Comparison of ENCODE assay signal across 17 cellular contexts in the genomic region with DNA sequence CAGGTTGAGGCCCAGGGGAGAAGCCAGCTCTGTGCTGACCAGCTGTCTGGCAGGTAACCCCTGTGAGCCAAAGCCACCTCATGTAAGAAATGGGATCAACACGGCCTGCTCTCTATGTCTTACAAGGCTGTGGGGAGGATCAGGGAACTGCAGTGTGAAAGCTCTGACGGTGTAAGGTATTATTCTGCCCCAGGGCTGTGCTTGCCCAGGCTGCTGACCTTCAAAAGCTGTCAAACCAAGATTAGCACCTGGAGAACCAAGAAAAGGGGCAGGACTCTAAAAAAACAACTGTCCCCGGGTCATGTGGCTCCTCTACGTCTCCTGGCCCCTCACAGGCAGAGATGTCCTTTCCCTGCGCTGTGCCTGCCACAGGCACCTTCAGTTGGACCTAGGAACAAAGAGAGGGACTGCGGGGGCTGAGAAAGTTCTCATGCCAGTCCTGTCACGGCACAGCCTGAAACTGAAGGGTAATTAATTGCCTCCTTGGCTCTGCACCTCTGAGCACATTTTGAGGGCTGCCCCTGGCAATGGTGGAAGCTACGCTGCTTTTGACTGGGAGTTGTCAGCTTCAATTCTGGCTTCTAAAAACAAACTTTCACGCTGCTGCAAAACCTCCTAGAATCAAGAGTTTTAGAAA.
A peak's percentile ranks its signal among the peaks of the same experiment; 100 is the strongest.
DNase-seq lines count a peak whose midpoint lies in the region; ATAC-seq and TF ChIP-seq lines count a peak whose summit lies in the region.
"Had no signal": no experiment of that assay in that cellular context is flagged by ENCODE, and none has a peak within 500 bp of the region (broad histone marks: within the 10 kb centered on the region; RNA-seq: fewer than 3 reads in every experiment).

No MANE protein-coding gene starts in this region.

- no peak overlapping the region for H4K91ac ChIP-seq in neuronal stem cell (ENCODE audit: low read depth, low read length, poor library complexity)

- no peak for ATAC-seq in HG03457 (IDR thresholded peaks at IDR 0.05; ENCODE audit: unreplicated experiment)
- no peak for ATAC-seq in right cardiac atrium
- ATAC-seq in activated CD8-positive, alpha-beta memory T cell treated with anti-CD3 and anti-CD28 coated beads, Interleukin-2, amount 10 ng/mL, durations not matched to agents 7 days and 5 days = no peak

- H3K23ac ChIP-seq in neuronal stem cell (ENCODE audit: low read depth, low read length, poor library complexity) = no peak overlapping the region

- H3K36me3 ChIP-seq in endodermal cell (ENCODE audit: control insufficient read depth, insufficient read depth, low read length) (no peaks in the 10 kb centered on the region), neuronal stem cell (replicated peaks in 1 of 2; ENCODE audit: control insufficient read depth in 2 of 2, insufficient read depth in 2 of 2, low read length in 2 of 2) (peaks cover 0 to 69% of the 10 kb centered on the region in 2 donors)

- peak overlapping the region; percentile 60 for H3K18ac ChIP-seq in neuronal stem cell (ENCODE audit: low read length)

- intact Hi-C loops in right cardiac atrium (cut with DNase I) = no loop called here

- H3K9ac ChIP-seq in endodermal cell (ENCODE audit: extremely low read depth, low read length, poor library complexity, severe bottlenecking) (no peak overlapping the region), neuronal stem cell (ENCODE audit: low read depth, low read length, poor library complexity) (no peak overlapping the region)

- no peak overlapping the region for H2BK15ac ChIP-seq in neuronal stem cell (ENCODE audit: low read length)

- peaks cover 3% of the 10 kb centered on the region for H3K4me1 Mint-ChIP-seq in endodermal cell
- H3K4me1 Mint-ChIP-seq in activated CD8-positive, alpha-beta memory T cell treated with anti-CD3 and anti-CD28 coated beads, Interleukin-2, amount 10 ng/mL, durations not matched to agents 7 days and 5 days = no peaks in the 10 kb centered on the region

- H3K27ac ChIP-seq in endodermal cell (ENCODE audit: low read depth, low read length) (peak overlapping the region; percentile 22), neuronal stem cell (replicated peaks; ENCODE audit: low read length) (no peak overlapping the region), right cardiac atrium (ENCODE audit: low read length) (no peak overlapping the region)
- H3K27ac ChIP-seq: HL-60, RWPE1 had no signal

- no peaks in the 10 kb centered on the region for H3K79me1 ChIP-seq in neuronal stem cell (ENCODE audit: low read depth, low read length)

- H3K4me3 ChIP-seq in endodermal cell (ENCODE audit: low read length) (no peak overlapping the region), neuronal stem cell (ENCODE audit: low read length in 2 of 2) (no peak overlapping the region), right cardiac atrium (ENCODE audit: low read length) (no peak overlapping the region)

- no peak overlapping the region for H4K8ac ChIP-seq in neuronal stem cell (ENCODE audit: low read depth, low read length)

- H2BK120ac ChIP-seq in neuronal stem cell (ENCODE audit: low read depth, low read length) = no peak overlapping the region

- CTCF ChIA-PET in activated CD8-positive, alpha-beta memory T cell treated with anti-CD3 and anti-CD28 coated beads, Interleukin-2, amount 10 ng/mL, durations not matched to agents 7 days and 5 days (lab: Charles Lee) = no interaction called here

- peak overlapping the region; percentile 11 for H3K27ac Mint-ChIP-seq in endodermal cell
- no peak overlapping the region for H3K27ac Mint-ChIP-seq in activated CD8-positive, alpha-beta memory T cell treated with anti-CD3 and anti-CD28 coated beads, Interleukin-2, amount 10 ng/mL, durations not matched to agents 7 days and 5 days
- H3K27ac Mint-ChIP-seq: IgD-negative memory B cell had no signal

- H3K27me3 ChIP-seq in endodermal cell (ENCODE audit: control insufficient read depth, insufficient read depth, low read length, poor library complexity, severe bottlenecking) (no peaks in the 10 kb centered on the region), neuronal stem cell (ENCODE audit: control insufficient read depth in 3 of 3, insufficient read depth in 3 of 3, low read depth in 1 of 3, low read length in 3 of 3) (no peaks in the 10 kb centered on the region), right cardiac atrium (ENCODE audit: control insufficient read depth, insufficient read depth) (no peaks in the 10 kb centered on the region)

- no peak overlapping the region for H2BK12ac ChIP-seq in neuronal stem cell (ENCODE audit: low read length)

- no peak overlapping the region for H3K4ac ChIP-seq in neuronal stem cell (ENCODE audit: low read length)

- DNase-seq in ELF-1 (ENCODE audit: low read depth, low spot score) (peak; percentile 53), RPMI8226 (peak; percentile 27), endodermal cell (no peak), neuronal stem cell (ENCODE audit: low spot score) (no peak), right cardiac atrium (no peak)
- DNase-seq in stimulated activated naive CD4-positive, alpha-beta T cell (lab: John Stamatoyannopoulos, UW) = no peak
- no peak for DNase-seq in activated CD8-positive, alpha-beta memory T cell treated with anti-CD3 and anti-CD28 coated beads, Interleukin-2, amount 10 ng/mL, durations not matched to agents 7 days and 5 days
- DNase-seq: Kasumi-1; MM.1S; NCI-H1092 treated with DMSO at 0.1 percent for 48 hours; NCI-H187; NK-92 treated with Interleukin-12 subunit alpha and Interleukin-12 subunit beta, amount 100 ng/mL, for 24 hours; OCI-M1 had no signal

- H3K4me1 ChIP-seq in endodermal cell (ENCODE audit: control insufficient read depth, insufficient read depth, low read length) = no peaks in the 10 kb centered on the region
- peaks cover 0 to 17% of the 10 kb centered on the region in 2 donors for H3K4me1 ChIP-seq in neuronal stem cell (ENCODE audit: control insufficient read depth in 2 of 2, insufficient read depth in 1 of 2, low read depth in 1 of 2, low read length in 2 of 2)
- H3K4me1 ChIP-seq in right cardiac atrium (ENCODE audit: control insufficient read depth, insufficient read depth, low read length) = peaks cover 7% of the 10 kb centered on the region

- no peaks in the 10 kb centered on the region for H3K27me3 Mint-ChIP-seq in endodermal cell (ENCODE audit: insufficient read depth)
- H3K27me3 Mint-ChIP-seq in activated CD8-positive, alpha-beta memory T cell treated with anti-CD3 and anti-CD28 coated beads, Interleukin-2, amount 10 ng/mL, durations not matched to agents 7 days and 5 days = peaks cover 8% of the 10 kb centered on the region
- H3K27me3 Mint-ChIP-seq: IgD-negative memory B cell had no signal

- H3K4me2 ChIP-seq in neuronal stem cell (ENCODE audit: insufficient read depth, low read length, poor library complexity, severe bottlenecking) = no peak overlapping the region

- H2BK5ac ChIP-seq in neuronal stem cell (ENCODE audit: low read length) = no peak overlapping the region

- H3K14ac ChIP-seq in neuronal stem cell (ENCODE audit: low read length) = no peak overlapping the region

- H2AK5ac ChIP-seq in neuronal stem cell (ENCODE audit: low read depth, low read length) = no peak overlapping the region

- no peak for TF ChIP-seq CTCF in endodermal cell (conservative IDR thresholded peaks at IDR 0.05)

- H3K4me3 Mint-ChIP-seq in endodermal cell = no peak overlapping the region
- no peak overlapping the region for H3K4me3 Mint-ChIP-seq in activated CD8-positive, alpha-beta memory T cell treated with anti-CD3 and anti-CD28 coated beads, Interleukin-2, amount 10 ng/mL, durations not matched to agents 7 days and 5 days
- H3K4me3 Mint-ChIP-seq: IgD-negative memory B cell had no signal

- no peaks in the 10 kb centered on the region for H3K9me3 ChIP-seq in endodermal cell (ENCODE audit: control insufficient read depth, low read length)
- peaks cover 0 to 2% of the 10 kb centered on the region in 2 donors for H3K9me3 ChIP-seq in neuronal stem cell (replicated peaks in 1 of 2; ENCODE audit: control insufficient read depth in 2 of 2, insufficient read depth in 1 of 2, low read depth in 1 of 2, low read length in 2 of 2)
- no peaks in the 10 kb centered on the region for H3K9me3 ChIP-seq in right cardiac atrium (ENCODE audit: control insufficient read depth, low read length)

- H3K9me3 Mint-ChIP-seq in endodermal cell = no peaks in the 10 kb centered on the region
- no peaks in the 10 kb centered on the region for H3K9me3 Mint-ChIP-seq in activated CD8-positive, alpha-beta memory T cell treated with anti-CD3 and anti-CD28 coated beads, Interleukin-2, amount 10 ng/mL, durations not matched to agents 7 days and 5 days (ENCODE audit: low read depth)
- H3K9me3 Mint-ChIP-seq: IgD-negative memory B cell had no signal

- no peak overlapping the region for H2AFZ ChIP-seq in neuronal stem cell (ENCODE audit: low read length)

- 86 to 90% methylated on average over 9 of the region's 9 CpGs for WGBS in endodermal cell (ENCODE audit: insufficient coverage in 1 of 2, insufficient read length in 1 of 2), 2 experiments
- WGBS in neuronal stem cell (ENCODE audit: extremely low coverage in 2 of 2, insufficient read length in 2 of 2, insufficient replicate concordance in 1 of 2), 2 donors = no CpG with 5 or more reads among the region's 9 CpGs
- 77% methylated on average over 9 of the region's 9 CpGs for WGBS in right cardiac atrium

- H3K36me3 Mint-ChIP-seq in endodermal cell (ENCODE audit: low read depth) = peaks cover under 1% of the 10 kb centered on the region
- no peaks in the 10 kb centered on the region for H3K36me3 Mint-ChIP-seq in activated CD8-positive, alpha-beta memory T cell treated with anti-CD3 and anti-CD28 coated beads, Interleukin-2, amount 10 ng/mL, durations not matched to agents 7 days and 5 days
- H3K36me3 Mint-ChIP-seq: IgD-negative memory B cell had no signal

Comparison
In these comparisons a context has a peak if more than half of its experiments do, and no peak if none do; other contexts are left out.
1. DNase-seq: peak in ELF-1 (single experiment) and RPMI8226 (single experiment); none in endodermal cell (single experiment), neuronal stem cell (single experiment), right cardiac atrium (0 of 3), stimulated activated naive CD4-positive, alpha-beta T cell (0 of 6) and activated CD8-positive, alpha-beta memory T cell treated with anti-CD3 and anti-CD28 coated beads, Interleukin-2, amount 10 ng/mL, durations not matched to agents 7 days and 5 days (single experiment).